8 cellular contexts compared by ENCODE assay signal in genomic region chr5:170297589-170298462, GRCh38. TPM values are rescaled to one million over a fixed set of nuclear protein-coding genes. Genes with fewer than 3 reads are reported as not detected.
DNase-seq lines count a peak whose midpoint lies in the region; ATAC-seq and TF ChIP-seq lines count a peak whose summit lies in the region.

LCP2 (minus strand) TSS chr5:170297777; CDS start chr5:170297611, 166 bp downstream.

- ATAC-seq in GM21515 (IDR thresholded peaks at IDR 0.05; ENCODE audit: unreplicated experiment) (peak; percentile 52), aorta (ENCODE audit: low FRiP score) (no peak)

- H3K79me2 ChIP-seq in hepatocyte: no peaks in the 10 kb centered on the region

- no peaks in the 10 kb centered on the region for H3K9me2 ChIP-seq in hepatocyte (replicated peaks; ENCODE audit: insufficient read depth)

- H3K4me1 ChIP-seq in mesodermal cell (ENCODE audit: control insufficient read depth, insufficient read depth, low read length, poor library complexity, severe bottlenecking): peaks cover 12% of the 10 kb centered on the region
- no peaks in the 10 kb centered on the region for H3K4me1 ChIP-seq in aorta (ENCODE audit: control insufficient read depth in 1 of 2, insufficient read depth in 2 of 2, low read length in 2 of 2)
- H3K4me1 ChIP-seq in hepatocyte (ENCODE audit: insufficient read depth): no peaks in the 10 kb centered on the region

- no peaks in the 10 kb centered on the region for H3K36me3 ChIP-seq in mesodermal cell (ENCODE audit: control insufficient read depth, insufficient read depth, low read length)
- no peaks in the 10 kb centered on the region for H3K36me3 ChIP-seq in aorta (ENCODE audit: control insufficient read depth in 1 of 2, insufficient read depth in 2 of 2, low read length in 1 of 2)
- H3K36me3 ChIP-seq in hepatocyte (replicated peaks; ENCODE audit: insufficient read depth, low read depth): no peaks in the 10 kb centered on the region

- intact Hi-C loops in aorta (cut with DNase I): no loop called here

- peak within 1 kb of the TSS; percentile 71 for H3K4me3 ChIP-seq in GM08714 (ENCODE audit: low read length)
- H3K4me3 ChIP-seq in mesodermal cell (ENCODE audit: extremely low read depth, insufficient read depth, low read length, poor library complexity, severe bottlenecking): peak within 1 kb of the TSS; percentile 16
- no peak within 1 kb of the TSS for H3K4me3 ChIP-seq in aorta (ENCODE audit: low read length in 2 of 2)
- no peak within 1 kb of the TSS for H3K4me3 ChIP-seq in hepatocyte

- TF ChIP-seq POLR2A in erythroblast (IDR thresholded peaks at IDR 0.05; ENCODE audit: low read length): no peak

- no peak for TF ChIP-seq CTCF in hepatocyte (IDR thresholded peaks at IDR 0.05; ENCODE audit: poor library complexity)

- H2AFZ ChIP-seq in hepatocyte: no peak within 1 kb of the TSS

- WGBS in mesodermal cell (ENCODE audit: insufficient coverage in 2 of 2), 2 experiments: 89 to 91% methylated on average over 9 to 10 of the region's 10 CpGs
- 74 to 79% methylated on average over 10 of the region's 10 CpGs for WGBS in aorta, 2 donors
- 87% methylated on average over 10 of the region's 10 CpGs for WGBS in hepatocyte (ENCODE audit: low lambda C conversion rate, missing lambda C conversion rate)

- DNase-seq in Kasumi-1 (lab: John Stamatoyannopoulos, UW) (peak; percentile 80 to 85), aorta (no peak), erythroblast (lab: John Stamatoyannopoulos, UW) (no peak), hepatocyte (ENCODE audit: low spot score) (no peak)
- DNase-seq in activated effector memory CD4-positive, alpha-beta T cell treated with anti-CD3 and anti-CD28 coated beads, Interleukin-2, amount 50 U/mL, for 16 hours: peak; percentile 79

- H3K4me2 ChIP-seq in hepatocyte: no peak within 1 kb of the TSS

- H3K9me3 ChIP-seq in mesodermal cell (ENCODE audit: control insufficient read depth, low read length) (no peaks in the 10 kb centered on the region), aorta (ENCODE audit: control insufficient read depth, low read length) (no peaks in the 10 kb centered on the region), hepatocyte (ENCODE audit: low read depth) (no peaks in the 10 kb centered on the region)

- H3K27me3 ChIP-seq in aorta (ENCODE audit: control insufficient read depth in 1 of 2, insufficient read depth in 2 of 2, low read length in 1 of 2) (no peaks in the 10 kb centered on the region), hepatocyte (no peaks in the 10 kb centered on the region)

- H3K27ac ChIP-seq in mesodermal cell (ENCODE audit: low read depth, low read length, severe bottlenecking): peak within 1 kb of the TSS; percentile 59
- H3K27ac ChIP-seq in aorta (ENCODE audit: low read depth in 1 of 2, low read length in 2 of 2): no peak within 1 kb of the TSS
- no peak within 1 kb of the TSS for H3K27ac ChIP-seq in hepatocyte

- H4K20me1 ChIP-seq in hepatocyte (ENCODE audit: insufficient read depth, poor library complexity, severe bottlenecking): no peaks in the 10 kb centered on the region

RNA-seq across cellular contexts. Expression of gene LCP2, which starts in this region (rescaled TPM):
- polyA plus RNA-seq in mesodermal cell (2013, experiment 1 of 2): 8.5 TPM
- polyA plus RNA-seq in mesodermal cell (2013, experiment 2 of 2): 5.9 TPM
- 10 to 100 TPM; 25.7 to 58.8 TPM for total RNA-seq in aorta
- polyA plus RNA-seq in aorta: 10 to 100 TPM in 1 of 2 donors, 1 to 10 TPM in 1; 2.1 to 16.9 TPM
- 0.60 and 0.80 TPM in 2 replicates for total RNA-seq in hepatocyte
- polyA plus RNA-seq in hepatocyte: 0.35 TPM in 1 of 2 replicates, not detected in the other

Comparison
In these comparisons a context has a peak if more than half of its experiments do, and no peak if none do; other contexts are left out.
1. RNA of gene LCP2 (total RNA-seq): 25.7 to 58.8 TPM in aorta; 0.60 to 0.80 TPM in hepatocyte; every median in the first group is over 10 times any median in the second.
2. H3K4me3 ChIP-seq: peak in GM08714 (single experiment) and mesodermal cell (single experiment); none in aorta (0 of 2) and hepatocyte (single experiment).
3. DNase-seq: peak in Kasumi-1 (2 of 2) and activated effector memory CD4-positive, alpha-beta T cell treated with anti-CD3 and anti-CD28 coated beads, Interleukin-2, amount 50 U/mL, for 16 hours (single experiment); none in aorta (0 of 2), erythroblast (0 of 2) and hepatocyte (single experiment).